In genomic region chr7:139693651-139694388, GRCh38 we compare ENCODE assay signal across 26 cellular contexts.
A peak's percentile ranks its signal among the peaks of the same experiment; 100 is the strongest.
DNase-seq lines count a peak whose midpoint lies in the region; ATAC-seq, FAIRE-seq and TF ChIP-seq lines count a peak whose summit lies in the region.
"Had no signal": no experiment of that assay in that cellular context is flagged by ENCODE, and none has a peak within 500 bp of the region (broad histone marks: within the 10 kb centered on the region; RNA-seq: fewer than 3 reads in every experiment).

No MANE protein-coding gene starts in this region.

- H3K9me3 ChIP-seq in mesenchymal stem cell (ENCODE audit: control insufficient read depth, low read length) = no peaks in the 10 kb centered on the region
- no peaks in the 10 kb centered on the region for H3K9me3 ChIP-seq in Caco-2
- H3K9me3 ChIP-seq: mucosa of descending colon, prostate gland, suprapubic skin had no signal

- H3K14ac ChIP-seq in mesenchymal stem cell (ENCODE audit: low read length in 2 of 2) = no peak overlapping the region

- peak overlapping the region; percentile 35 for H2BK120ac ChIP-seq in mesenchymal stem cell (ENCODE audit: low read depth, low read length)

- no peak for ATAC-seq in stimulated activated naive CD8-positive, alpha-beta T cell treated with anti-CD3 and anti-CD28 coated beads, Interleukin-15, Interleukin-2, amounts not matched to agents 100 U/mL and 50 U/mL, for 24 hours
- ATAC-seq: activated CD8-positive, alpha-beta T cell treated with anti-CD3 and anti-CD28 coated beads, Interleukin-2, amount 10 ng/mL, durations not matched to agents 7 days and 5 days; CD8-positive, alpha-beta T cell; mucosa of descending colon; stimulated activated memory B cell treated with anti-CD40 and anti-IgM and Interleukin-4, amounts not matched to agents 10 μg/mL and 1 μg/mL and 100 μg/mL, for 72 hours had no signal

- H3K4ac ChIP-seq in mesenchymal stem cell (ENCODE audit: low read depth in 1 of 2, low read length in 2 of 2) = no peak overlapping the region

- no TSS peak for BruUV-seq in Caco-2 (replicated peaks; lab: Mats Ljungman, UMichigan)

- H2BK5ac ChIP-seq in mesenchymal stem cell (ENCODE audit: low read depth, low read length, poor library complexity, severe bottlenecking) = no peak overlapping the region

- H2BK15ac ChIP-seq in mesenchymal stem cell (ENCODE audit: low read depth, poor library complexity, severe bottlenecking) = no peak overlapping the region

- peak overlapping the region in 1 of 2 experiments; percentile 5 for H3K18ac ChIP-seq in mesenchymal stem cell (ENCODE audit: low read depth in 1 of 2, low read length in 2 of 2)

- no peak overlapping the region for H3K9ac ChIP-seq in mesenchymal stem cell (ENCODE audit: low read length)

- DNase-seq in NCI-H748 treated with DMSO at 0.1 percent for 48 hours (lab: John Stamatoyannopoulos, UW) (peak; percentile 44), NCI-H748 (lab: John Stamatoyannopoulos, UW; ENCODE audit: unreplicated experiment) (no peak), amniotic epithelial cell (ENCODE audit: low read depth) (peak; percentile 46), mesenchymal stem cell (peak; percentile 36), type B pancreatic cell (ENCODE audit: extremely low spot score, unreplicated experiment) (no peak), H54 (ENCODE audit: insufficient read length, low spot score) (no peak), Caco-2 (no peak)
- no peak for DNase-seq in stimulated activated naive CD8-positive, alpha-beta T cell treated with anti-CD3 and anti-CD28 coated beads, Interleukin-15, Interleukin-2, amounts not matched to agents 100 U/mL and 50 U/mL, for 24 hours
- DNase-seq: activated CD8-positive, alpha-beta T cell treated with anti-CD3 and anti-CD28 coated beads, Interleukin-2, amount 10 ng/mL, durations not matched to agents 7 days and 5 days; activated effector memory CD4-positive, alpha-beta T cell treated with Interleukin-2 at 50 U/mL for 16 hours; activated T-cell treated with anti-CD3 and anti-CD28 coated beads for 4 hours; CD8-positive, alpha-beta T cell; glutamatergic neuron; mucosa of descending colon; NCI-H1105; NCI-H187 treated with DMSO at 0.1 percent for 48 hours; NCI-H2227 treated with DMSO at 0.1 percent for 48 hours; stimulated activated CD4-positive, alpha-beta T cell treated with anti-CD3 and anti-CD28 coated beads, Interleukin-4, amount 100 ng/mL, for 4 hours had no signal

- peak overlapping the region; percentile 46 for H3K27ac Mint-ChIP-seq in type B pancreatic cell
- no peak overlapping the region for H3K27ac Mint-ChIP-seq in Caco-2 (ENCODE audit: unreplicated experiment)
- H3K27ac Mint-ChIP-seq: activated CD8-positive, alpha-beta T cell treated with anti-CD3 and anti-CD28 coated beads, Interleukin-2, amount 10 ng/mL, durations not matched to agents 7 days and 5 days; CD8-positive, alpha-beta T cell; stimulated activated memory B cell treated with anti-CD40 and anti-IgM and Interleukin-4, amounts not matched to agents 10 μg/mL and 1 μg/mL and 100 μg/mL, for 72 hours; T-helper 1 cell treated with Interleukin-12 subunit alpha and Interleukin-12 subunit beta and Interleukin-4 antibody, amounts not matched to agents 30 μg/mL and 1 μg/mL, for 36 hours had no signal

- peaks cover 24% of the 10 kb centered on the region for H3K79me1 ChIP-seq in mesenchymal stem cell (replicated peaks; ENCODE audit: low read length, poor library complexity, severe bottlenecking)

- H3K27me3 Mint-ChIP-seq in type B pancreatic cell = no peaks in the 10 kb centered on the region
- H3K27me3 Mint-ChIP-seq in Caco-2 (ENCODE audit: insufficient read depth, unreplicated experiment) = no peaks in the 10 kb centered on the region
- H3K27me3 Mint-ChIP-seq: brain; stimulated activated memory B cell treated with anti-CD40 and anti-IgM and Interleukin-4, amounts not matched to agents 10 μg/mL and 1 μg/mL and 100 μg/mL, for 72 hours had no signal

- WGBS in mesenchymal stem cell = 78% methylated on average over 6 of the region's 8 CpGs

- no peak overlapping the region for H3K23ac ChIP-seq in mesenchymal stem cell (ENCODE audit: low read length in 2 of 2)

- H4K8ac ChIP-seq in mesenchymal stem cell (ENCODE audit: low read length) = no peak overlapping the region

- no peaks in the 10 kb centered on the region for H3K27me3 ChIP-seq in mesenchymal stem cell (ENCODE audit: control insufficient read depth in 1 of 2, insufficient read depth in 1 of 2, low read length in 2 of 2)
- no peaks in the 10 kb centered on the region for H3K27me3 ChIP-seq in Caco-2 (replicated peaks; ENCODE audit: control insufficient read depth, insufficient read depth, low read length)
- H3K27me3 ChIP-seq: suprapubic skin had no signal

- no peak overlapping the region for H4K91ac ChIP-seq in mesenchymal stem cell (ENCODE audit: low read length)

- TF ChIP-seq POLR2A in H54 (IDR thresholded peaks at IDR 0.05; ENCODE audit: low read depth, low read length) = no peak

- H3K4me1 Mint-ChIP-seq in type B pancreatic cell (ENCODE audit: unreplicated experiment) (peaks cover 51% of the 10 kb centered on the region), Caco-2 (ENCODE audit: low read depth, unreplicated experiment) (peaks cover 11% of the 10 kb centered on the region)

- POLR2A ChIA-PET in Caco-2 (lab: Charles Lee) = no interaction called here

- CTCF ChIA-PET in Caco-2 (lab: Charles Lee) = no interaction called here

- no peak overlapping the region for H2BK12ac ChIP-seq in mesenchymal stem cell (ENCODE audit: low read length in 2 of 2)

- TF ChIP-seq CTCF in type B pancreatic cell (conservative IDR thresholded peaks at IDR 0.05) (no peak), Caco-2 (IDR thresholded peaks at IDR 0.05; ENCODE audit: insufficient read depth in 1 of 2, low read depth in 1 of 2, low read length in 1 of 2, severe bottlenecking in 1 of 2, unreplicated experiment in 1 of 2) (no peak)

- peaks cover 9% of the 10 kb centered on the region for H3K4me1 ChIP-seq in mesenchymal stem cell (ENCODE audit: control insufficient read depth, insufficient read depth, low read depth, low read length)
- H3K4me1 ChIP-seq in Caco-2 = no peaks in the 10 kb centered on the region

- H3K9me3 Mint-ChIP-seq in type B pancreatic cell (no peaks in the 10 kb centered on the region), Caco-2 (ENCODE audit: unreplicated experiment) (no peaks in the 10 kb centered on the region)
- H3K9me3 Mint-ChIP-seq: CD8-positive, alpha-beta T cell; stimulated activated memory B cell treated with anti-CD40 and anti-IgM and Interleukin-4, amounts not matched to agents 10 μg/mL and 1 μg/mL and 100 μg/mL, for 72 hours; T-helper 1 cell treated with Interleukin-12 subunit alpha and Interleukin-12 subunit beta and Interleukin-4 antibody, amounts not matched to agents 30 μg/mL and 1 μg/mL, for 36 hours had no signal

- peaks cover 32% of the 10 kb centered on the region for H3K36me3 Mint-ChIP-seq in type B pancreatic cell
- peaks cover 7% of the 10 kb centered on the region for H3K36me3 Mint-ChIP-seq in Caco-2 (ENCODE audit: insufficient read depth, unreplicated experiment)

- no peak overlapping the region for H3K4me2 ChIP-seq in mesenchymal stem cell (ENCODE audit: low read length, poor library complexity, severe bottlenecking)

- no peak overlapping the region for H3K27ac ChIP-seq in mesenchymal stem cell (ENCODE audit: low read length, poor library complexity, severe bottlenecking)
- H3K27ac ChIP-seq: 22Rv1, suprapubic skin had no signal

- intact Hi-C loops in Caco-2 (cut with micrococcal nuclease; ENCODE audit: unreplicated experiment) = no loop called here

- H3K36me3 ChIP-seq in mesenchymal stem cell (ENCODE audit: control insufficient read depth in 1 of 2, insufficient read depth in 2 of 2, low read depth in 1 of 2, low read length in 2 of 2) = peaks cover 10 to 33% of the 10 kb centered on the region in 2 experiments
- H3K36me3 ChIP-seq in Caco-2 (ENCODE audit: control insufficient read depth, insufficient read depth, low read length) = 0 out of 2 replicates have a peak, but pooled peaks cover 2% of the 10 kb centered on the region
- H3K36me3 ChIP-seq: prostate gland had no signal

- no peak overlapping the region for H2AFZ ChIP-seq in mesenchymal stem cell (ENCODE audit: low read depth, low read length)

- peak overlapping the region; percentile 11 for H3K4me3 Mint-ChIP-seq in type B pancreatic cell
- H3K4me3 Mint-ChIP-seq in Caco-2 (ENCODE audit: unreplicated experiment) = no peak overlapping the region
- H3K4me3 Mint-ChIP-seq: activated CD8-positive, alpha-beta T cell treated with anti-CD3 and anti-CD28 coated beads, Interleukin-2, amount 10 ng/mL, durations not matched to agents 7 days and 5 days; brain; CD8-positive, alpha-beta T cell; stimulated activated memory B cell treated with anti-CD40 and anti-IgM and Interleukin-4, amounts not matched to agents 10 μg/mL and 1 μg/mL and 100 μg/mL, for 72 hours; T-helper 1 cell treated with Interleukin-12 subunit alpha and Interleukin-12 subunit beta and Interleukin-4 antibody, amounts not matched to agents 30 μg/mL and 1 μg/mL, for 36 hours had no signal

- no peak overlapping the region for H3K4me3 ChIP-seq in mesenchymal stem cell (ENCODE audit: insufficient read depth in 1 of 2, low read depth in 1 of 2, low read length in 2 of 2)
- H3K4me3 ChIP-seq in Caco-2 (ENCODE audit: low read depth, low read length) = no peak overlapping the region
- H3K4me3 ChIP-seq: mucosa of descending colon, prostate gland, suprapubic skin had no signal

- no peak for FAIRE-seq in H54 (lab: Jason Lieb, UNC)
- FAIRE-seq: endothelial cell of umbilical vein, keratinocyte had no signal

- H2AK5ac ChIP-seq in mesenchymal stem cell (ENCODE audit: low read length, severe bottlenecking) = no peak overlapping the region

Comparison
In these comparisons a context has a peak if more than half of its experiments do, and no peak if none do; other contexts are left out.
1. DNase-seq: peak in NCI-H748 treated with DMSO at 0.1 percent for 48 hours (single experiment), amniotic epithelial cell (single experiment) and mesenchymal stem cell (single experiment); none in NCI-H748 (single experiment), type B pancreatic cell (single experiment), H54 (single experiment), stimulated activated naive CD8-positive, alpha-beta T cell treated with anti-CD3 and anti-CD28 coated beads, Interleukin-15, Interleukin-2, amounts not matched to agents 100 U/mL and 50 U/mL, for 24 hours (single experiment) and Caco-2 (0 of 2).